11 cellular contexts compared by ENCODE assay signal in genomic region chrX:1242901-1243402, GRCh38. TPM values are rescaled to one million over a fixed set of nuclear protein-coding genes. Genes with fewer than 3 reads are reported as not detected.
DNase-seq lines count a peak whose midpoint lies in the region; ATAC-seq, FAIRE-seq and TF ChIP-seq lines count a peak whose summit lies in the region.
"Had no signal": no experiment of that assay in that cellular context is flagged by ENCODE, and none has a peak within 500 bp of the region (broad histone marks: within the 10 kb centered on the region; RNA-seq: fewer than 3 reads in every experiment).

No MANE protein-coding gene starts in this region.

- H4K20me1 ChIP-seq in H1 (replicated peaks in 1 of 2; ENCODE audit: control insufficient read depth in 1 of 2, insufficient read depth in 2 of 2, low read length in 2 of 2), result no peaks in the 10 kb centered on the region

- DNase-seq in activated CD4-positive, alpha-beta T cell treated with anti-CD3 and anti-CD28 coated beads for 36 hours, result peak; percentile 69
- DNase-seq in activated CD4-positive, alpha-beta T cell treated with anti-CD3 and anti-CD28 coated beads for 1 hour, result no peak
- peak in 2 of 34 experiments; percentile 11 to 14 for DNase-seq in T-cell
- no peak for DNase-seq in H1 (ENCODE audit: low read depth in 1 of 2, low spot score in 2 of 2)
- peak; percentile 33 for DNase-seq in stimulated activated CD4-positive, alpha-beta T cell treated with anti-CD3 and anti-CD28 coated beads, Interleukin-4, amount 100 ng/mL, for 24 hours
- no peak for DNase-seq in NCI-H524 treated with DMSO at 0.1 percent for 48 hours (lab: John Stamatoyannopoulos, UW)
- no peak for DNase-seq in NCI-H526 (lab: John Stamatoyannopoulos, UW)
- DNase-seq: midbrain, NCI-H1694, upper lobe of left lung had no signal

- H3K79me2 ChIP-seq in H1 (ENCODE audit: control insufficient read depth in 1 of 2, insufficient read depth in 2 of 2, low read length in 2 of 2), result no peaks in the 10 kb centered on the region

- POLR2A ChIA-PET in activated CD4-positive, alpha-beta T cell treated with anti-CD3 and anti-CD28 coated beads for 36 hours (lab: Charles Lee), result no interaction called here
- POLR2A ChIA-PET in T-cell (lab: Charles Lee) (no interaction called here), H1 (lab: Charles Lee; ENCODE audit: partially characterized antibody) (no interaction called here)

- peak overlapping the region; percentile 87 for H3K18ac ChIP-seq in H1 (ENCODE audit: extremely low read depth, low read length)

- H3K4me3 Mint-ChIP-seq in activated CD4-positive, alpha-beta T cell treated with anti-CD3 and anti-CD28 coated beads for 36 hours, result no peak overlapping the region
- peak overlapping the region in 2 of 3 donors; percentile 12 to 47 for H3K4me3 Mint-ChIP-seq in T-cell

- H3K23ac ChIP-seq in H1 (ENCODE audit: insufficient read length), result no peak overlapping the region

- peak overlapping the region; percentile 66; the same call in 1 of the 2 replicates for H2BK5ac ChIP-seq in H1 (ENCODE audit: low read depth, low read length)

- no peak overlapping the region for H3K56ac ChIP-seq in H1 (replicated peaks; ENCODE audit: insufficient read length, low read depth, low read length)

- H3K4me2 ChIP-seq in H1 (ENCODE audit: insufficient read depth in 1 of 2, low read depth in 2 of 2, low read length in 2 of 2), result peak overlapping the region in 1 of 2 experiments; percentile 38; a peak in 1 of 4 replicates

- peak overlapping the region; percentile 75; the same call in 1 of the 2 replicates for H3K27ac ChIP-seq in H1 (ENCODE audit: low read depth, low read length)
- H3K27ac ChIP-seq: upper lobe of left lung had no signal

- peak overlapping the region; percentile 65 for H4K91ac ChIP-seq in H1 (replicated peaks; ENCODE audit: insufficient read length, low read length)

- H3K27me3 Mint-ChIP-seq in activated CD4-positive, alpha-beta T cell treated with anti-CD3 and anti-CD28 coated beads for 36 hours, result no peaks in the 10 kb centered on the region
- H3K27me3 Mint-ChIP-seq in T-cell, result peaks cover 0 to 3% of the 10 kb centered on the region in 2 donors

- CTCF ChIA-PET in activated CD4-positive, alpha-beta T cell treated with anti-CD3 and anti-CD28 coated beads for 36 hours (lab: Charles Lee), result no interaction called here
- CTCF ChIA-PET in T-cell (lab: Charles Lee) (no interaction called here), H1 (lab: Charles Lee; ENCODE audit: partially characterized antibody) (no interaction called here)

- H3K79me1 ChIP-seq in H1 (ENCODE audit: low read depth, low read length), result no peaks in the 10 kb centered on the region

- H2BK120ac ChIP-seq in H1 (replicated peaks; ENCODE audit: low read depth, low read length), result no peak overlapping the region

- peak overlapping the region; percentile 72 for H3K27ac Mint-ChIP-seq in activated CD4-positive, alpha-beta T cell treated with anti-CD3 and anti-CD28 coated beads for 36 hours
- peak overlapping the region; percentile 80 to 93 for H3K27ac Mint-ChIP-seq in T-cell

- peak overlapping the region in 2 of 4 experiments; percentile 13 to 37; a peak in 2 of 7 replicates for H3K9ac ChIP-seq in H1 (replicated peaks in 1 of 4; ENCODE audit: extremely low read depth in 1 of 4, low read depth in 3 of 4, low read length in 3 of 4)

- H3K4me1 ChIP-seq in H1 (replicated peaks in 1 of 4; ENCODE audit: control insufficient read depth in 3 of 4, insufficient read depth in 4 of 4, low read length in 3 of 4), result peaks cover 0 to 4% (median under 1%) of the 10 kb centered on the region in 4 experiments; a peak in 2 of 7 replicates
- H3K4me1 ChIP-seq: upper lobe of left lung had no signal

- H3K4ac ChIP-seq in H1 (replicated peaks; ENCODE audit: insufficient read length, low read depth, low read length), result no peak overlapping the region

- no peak overlapping the region for H3K4me3 ChIP-seq in H1 (ENCODE audit: extremely low read depth in 1 of 4, insufficient read depth in 2 of 4, low read depth in 3 of 4, low read length in 4 of 4)
- H3K4me3 ChIP-seq: upper lobe of left lung had no signal

- H3K9me3 Mint-ChIP-seq in activated CD4-positive, alpha-beta T cell treated with anti-CD3 and anti-CD28 coated beads for 36 hours (ENCODE audit: low read depth), result no peaks in the 10 kb centered on the region
- H3K9me3 Mint-ChIP-seq in T-cell, result no peaks in the 10 kb centered on the region

- no peaks in the 10 kb centered on the region for H3K9me3 ChIP-seq in H1 (ENCODE audit: insufficient read depth in 2 of 2, low read depth in 1 of 2, low read length in 1 of 2)
- H3K9me3 ChIP-seq: upper lobe of left lung had no signal

- TF ChIP-seq RAD21 in H1 (IDR thresholded peaks at IDR 0.05 in 1 of 2, conservative IDR thresholded peaks at IDR 0.05 in 1 of 2; ENCODE audit: low read depth in 2 of 2, low read length in 2 of 2), result no peak

- peak; percentile 85 for ATAC-seq in activated CD4-positive, alpha-beta T cell treated with anti-CD3 and anti-CD28 coated beads for 36 hours
- ATAC-seq in T-cell (replicated peaks in 1 of 4) (peak; percentile 28 to 54 (median 53)), HG02884 (IDR thresholded peaks at IDR 0.05; ENCODE audit: unreplicated experiment) (no peak)

- H2AFZ ChIP-seq in H1 (ENCODE audit: low read length), result no peak overlapping the region

- peaks cover 21% of the 10 kb centered on the region for H3K4me1 Mint-ChIP-seq in activated CD4-positive, alpha-beta T cell treated with anti-CD3 and anti-CD28 coated beads for 36 hours
- H3K4me1 Mint-ChIP-seq in T-cell, result peaks cover 10 to 33% (median 15%) of the 10 kb centered on the region in 3 donors

- no peak for TF ChIP-seq POLR2A in H1 (IDR thresholded peaks at IDR 0.05; ENCODE audit: control extremely low read depth in 1 of 2, low read depth in 2 of 2, low read length in 2 of 2)

- no peaks in the 10 kb centered on the region for H3K36me3 ChIP-seq in H1 (ENCODE audit: control insufficient read depth in 2 of 4, insufficient read depth in 4 of 4, low read length in 3 of 4)
- H3K36me3 ChIP-seq: upper lobe of left lung had no signal

- no peak for TF ChIP-seq CTCF in H1 (IDR thresholded peaks at IDR 0.05; ENCODE audit: control extremely low read depth in 1 of 3, insufficient read depth in 1 of 3, low read depth in 1 of 3, low read length in 3 of 3)

- H4K8ac ChIP-seq in H1 (ENCODE audit: extremely low read depth, insufficient read depth, low read length), result no peak overlapping the region

- no peak overlapping the region for H2BK20ac ChIP-seq in H1 (ENCODE audit: low read length)

- no peaks in the 10 kb centered on the region for H3K23me2 ChIP-seq in H1 (ENCODE audit: low read depth, low read length)

- H2BK12ac ChIP-seq in H1 (ENCODE audit: low read depth, low read length), result peak overlapping the region; percentile 60; the same call in 1 of the 2 replicates

- no peaks in the 10 kb centered on the region for H3K27me3 ChIP-seq in H1 (replicated peaks in 1 of 4; ENCODE audit: control insufficient read depth in 3 of 4, extremely low read depth in 1 of 4, insufficient read depth in 3 of 4, low read length in 3 of 4)
- H3K27me3 ChIP-seq: upper lobe of left lung had no signal

- no peak overlapping the region for H2BK15ac ChIP-seq in H1 (ENCODE audit: low read length)

- no peaks in the 10 kb centered on the region for H3K36me3 Mint-ChIP-seq in activated CD4-positive, alpha-beta T cell treated with anti-CD3 and anti-CD28 coated beads for 36 hours (ENCODE audit: low read depth)
- no peaks in the 10 kb centered on the region for H3K36me3 Mint-ChIP-seq in T-cell

- intact Hi-C loops in activated CD4-positive, alpha-beta T cell treated with anti-CD3 and anti-CD28 coated beads for 36 hours (cut with DNase I, micrococcal nuclease), result loop anchor here (5.0 to 10.0 kb wide), 3 partner anchors 76 to 412 kb away; partner anchors contain the start of gene P2RY8 (in 1 of the 2)

- 36% methylated on average over 6 of the region's 8 CpGs; no CpG with 5 or more reads in 1 of the 2 experiments for WGBS in H1 (ENCODE audit: extremely low coverage in 1 of 2, insufficient coverage in 1 of 2, insufficient read length in 1 of 2, insufficient replicate concordance in 2 of 2, low coverage in 1 of 2, low lambda C conversion rate in 2 of 2, missing lambda C conversion rate in 1 of 2), 2 experiments

- H2AK5ac ChIP-seq in H1 (ENCODE audit: low read depth, low read length), result no peak overlapping the region

- no peak for FAIRE-seq in H1 (lab: Jason Lieb, UNC)

- no peak overlapping the region for H3K14ac ChIP-seq in H1 (ENCODE audit: insufficient read length)

- H4K5ac ChIP-seq in H1 (ENCODE audit: insufficient read length, low read depth, low read length), result peak overlapping the region; percentile 71

- TF ChIP-seq EP300 in H1 (IDR thresholded peaks at IDR 0.05; ENCODE audit: borderline replicate concordance in 1 of 2, low read depth in 2 of 2, low read length in 2 of 2), result no peak

TF ChIP-seq in H1, 55 proteins besides CTCF, POLR2A, EP300 and RAD21 (continues in another document):
- no peak for TF ChIP-seq GTF2F1 (IDR thresholded peaks at IDR 0.05; ENCODE audit: borderline replicate concordance, low read depth, low read length)
- no peak for TF ChIP-seq SP2 (IDR thresholded peaks at IDR 0.05; ENCODE audit: low read length)
- no peak for TF ChIP-seq SRF (IDR thresholded peaks at IDR 0.05; ENCODE audit: low read depth, low read length)

RNA-seq across cellular contexts. Expression of gene CSF2RA, which starts 25.7 kb away (rescaled TPM):
- total RNA-seq in activated CD4-positive, alpha-beta T cell treated with anti-CD3 and anti-CD28 coated beads for 36 hours, result under 1 TPM; 0.18 to 0.30 TPM
- total RNA-seq in T-cell, result under 1 TPM in 4 of 5 donors, not detected in 1; 0.26 to 0.78 (median 0.47) TPM
- 3.4 and 5.6 TPM in 2 replicates for total RNA-seq in H1 (2021; fragmentation: NEBNext Ultra II Directional; extraction: Animal tissue kit (Norgen Biotek cat#: 25700))
- 1.9 and 2.1 TPM in 2 replicates for polyA plus RNA-seq in H1 (2011; rRNA removed)
- 2.9 TPM for polyA plus RNA-seq in H1 (2011; cell fraction: cytosol; rRNA removed)
- polyA plus RNA-seq in H1 (2011; cell fraction: nucleus; rRNA removed), result 4.0 TPM
- 3.4 to 6.5 TPM (median 4.4 TPM) in 4 replicates for polyA plus RNA-seq in H1 (2012, experiment 1 of 2)
- polyA plus RNA-seq in H1 (2012, experiment 2 of 2), result 2.1 TPM
- 2.4 TPM for polyA plus RNA-seq in H1 (2013, experiment 1 of 2)
- 2.2 TPM for polyA plus RNA-seq in H1 (2013, experiment 2 of 2)
- polyA minus RNA-seq in H1 (2011; rRNA and poly(A)+ RNA removed), result 5.2 and 6.7 TPM in 2 replicates
- polyA minus RNA-seq in H1 (2011; cell fraction: cytosol; rRNA and poly(A)+ RNA removed), result 4.8 TPM
- 5.5 TPM for polyA minus RNA-seq in H1 (2011; cell fraction: nucleus; rRNA and poly(A)+ RNA removed)

RNA-seq across cellular contexts. Expression of gene CRLF2, which starts 30.5 kb away (rescaled TPM):
- total RNA-seq in activated CD4-positive, alpha-beta T cell treated with anti-CD3 and anti-CD28 coated beads for 36 hours, result 1 to 10 TPM; 1.3 to 1.7 TPM
- total RNA-seq in T-cell, result 1 to 10 TPM in 2 of 5 donors, under 1 TPM in 3; 0.48 to 1.9 (median 0.82) TPM
- total RNA-seq in H1 (2021; fragmentation: NEBNext Ultra II Directional; extraction: Animal tissue kit (Norgen Biotek cat#: 25700)), result not detected in 2 replicates
- polyA plus RNA-seq in H1 (2011; rRNA removed), result 0.06 and 0.08 TPM in 2 replicates
- polyA plus RNA-seq in H1 (2011; cell fraction: cytosol; rRNA removed), result 0.04 TPM
- 0.10 TPM for polyA plus RNA-seq in H1 (2011; cell fraction: nucleus; rRNA removed)
- polyA plus RNA-seq in H1 (2012, experiment 1 of 2), result not detected in 4 replicates
- polyA plus RNA-seq in H1 (2012, experiment 2 of 2), result not detected
- 0.04 TPM for polyA plus RNA-seq in H1 (2013, experiment 1 of 2)
- not detected for polyA plus RNA-seq in H1 (2013, experiment 2 of 2)
- 0.10 TPM in 1 of 2 replicates, not detected in the other for polyA minus RNA-seq in H1 (2011; rRNA and poly(A)+ RNA removed)
- not detected for polyA minus RNA-seq in H1 (2011; cell fraction: cytosol; rRNA and poly(A)+ RNA removed)
- polyA minus RNA-seq in H1 (2011; cell fraction: nucleus; rRNA and poly(A)+ RNA removed), result not detected

Comparison
In these comparisons a context has a peak if more than half of its experiments do, and no peak if none do; other contexts are left out.
1. DNase-seq: peak in activated CD4-positive, alpha-beta T cell treated with anti-CD3 and anti-CD28 coated beads for 36 hours (single experiment) and stimulated activated CD4-positive, alpha-beta T cell treated with anti-CD3 and anti-CD28 coated beads, Interleukin-4, amount 100 ng/mL, for 24 hours (single experiment); none in activated CD4-positive, alpha-beta T cell treated with anti-CD3 and anti-CD28 coated beads for 1 hour (single experiment), H1 (0 of 2), NCI-H524 treated with DMSO at 0.1 percent for 48 hours (single experiment) and NCI-H526 (0 of 2).